In genomic region chr15:99151156-99151555, GRCh38 we compare ENCODE assay signal across 16 cellular contexts.
"Had no signal": no experiment of that assay in that cellular context is flagged by ENCODE, and none has a peak within 500 bp of the region (broad histone marks: within the 10 kb centered on the region; RNA-seq: fewer than 3 reads in every experiment).

No MANE protein-coding gene starts in this region.

- DNase-seq: effector memory CD4-positive, alpha-beta T cell; gastrocnemius medialis; heart right ventricle; hypothalamus; kidney glomerular epithelial cell; mammary epithelial cell; natural killer cell; occipital lobe; pancreas; retina; right lobe of liver; stimulated activated CD4-positive, alpha-beta T cell treated with anti-CD3 and anti-CD28 coated beads, Interleukin-4, amount 100 ng/mL, for 1 hour; stimulated activated naive B cell treated with anti-CD40 and anti-IgM and Interleukin-4, amounts not matched to agents 10 μg/mL and 1 μg/mL and 100 μg/mL, for 72 hours; stimulated activated naive CD8-positive, alpha-beta T cell treated with anti-CD3 and anti-CD28 coated beads, Interleukin-15, amount 100 ng/mL, for 72 hours had no signal

- H3K36me3 Mint-ChIP-seq: natural killer cell had no signal

- H3K27me3 Mint-ChIP-seq: stimulated activated naive B cell treated with anti-CD40 and anti-IgM and Interleukin-4, amounts not matched to agents 10 μg/mL and 1 μg/mL and 100 μg/mL, for 72 hours; stimulated activated naive CD8-positive, alpha-beta T cell treated with anti-CD3 and anti-CD28 coated beads, Interleukin-15, amount 100 ng/mL, for 72 hours; type B pancreatic cell had no signal

- H3K4me3 Mint-ChIP-seq: natural killer cell; neural progenitor cell; stimulated activated naive B cell treated with anti-CD40 and anti-IgM and Interleukin-4, amounts not matched to agents 10 μg/mL and 1 μg/mL and 100 μg/mL, for 72 hours; stimulated activated naive CD8-positive, alpha-beta T cell treated with anti-CD3 and anti-CD28 coated beads, Interleukin-15, amount 100 ng/mL, for 72 hours; type B pancreatic cell had no signal

- H3K4me1 Mint-ChIP-seq: natural killer cell; stimulated activated naive B cell treated with anti-CD40 and anti-IgM and Interleukin-4, amounts not matched to agents 10 μg/mL and 1 μg/mL and 100 μg/mL, for 72 hours; stimulated activated naive CD8-positive, alpha-beta T cell treated with anti-CD3 and anti-CD28 coated beads, Interleukin-15, amount 100 ng/mL, for 72 hours had no signal

- H3K9me3 Mint-ChIP-seq: natural killer cell; neural progenitor cell; stimulated activated naive CD8-positive, alpha-beta T cell treated with anti-CD3 and anti-CD28 coated beads, Interleukin-15, amount 100 ng/mL, for 72 hours; type B pancreatic cell had no signal

- H3K27ac Mint-ChIP-seq: natural killer cell; stimulated activated naive B cell treated with anti-CD40 and anti-IgM and Interleukin-4, amounts not matched to agents 10 μg/mL and 1 μg/mL and 100 μg/mL, for 72 hours; stimulated activated naive CD8-positive, alpha-beta T cell treated with anti-CD3 and anti-CD28 coated beads, Interleukin-15, amount 100 ng/mL, for 72 hours; type B pancreatic cell had no signal

- ATAC-seq: gastrocnemius medialis; heart right ventricle; natural killer cell; pancreas; right lobe of liver; stimulated activated naive B cell treated with anti-CD40 and anti-IgM and Interleukin-4, amounts not matched to agents 10 μg/mL and 1 μg/mL and 100 μg/mL, for 72 hours; stimulated activated naive CD8-positive, alpha-beta T cell treated with anti-CD3 and anti-CD28 coated beads, Interleukin-15, amount 100 ng/mL, for 72 hours had no signal
